Comparison of ENCODE assay signal across 23 cellular contexts in the genomic region with DNA sequence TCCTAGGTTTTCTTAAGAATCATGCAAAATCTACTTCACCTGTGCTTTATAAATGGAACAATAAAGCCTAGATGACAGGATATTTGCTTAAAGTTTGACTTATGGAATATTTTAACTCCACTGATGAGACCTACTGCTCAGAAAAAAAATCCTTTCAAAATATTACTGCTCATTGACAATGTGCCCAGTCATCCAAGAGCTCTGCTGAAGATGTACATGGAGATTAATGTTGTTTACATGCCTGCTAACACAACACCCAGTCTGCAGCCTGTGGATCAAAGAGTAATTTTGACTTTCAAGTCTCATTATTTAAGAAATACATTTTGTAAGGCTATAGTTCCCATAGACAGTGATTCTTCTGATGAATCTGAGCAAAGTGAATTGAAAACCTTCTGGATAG.
DNase-seq lines count a peak whose midpoint lies in the region; ATAC-seq, FAIRE-seq and TF ChIP-seq lines count a peak whose summit lies in the region.
"Had no signal": no experiment of that assay in that cellular context is flagged by ENCODE, and none has a peak within 500 bp of the region (broad histone marks: within the 10 kb centered on the region; RNA-seq: fewer than 3 reads in every experiment).

No MANE protein-coding gene starts in this region.

- H3K4me3 ChIP-seq in K562 (no peak overlapping the region), hepatocyte (no peak overlapping the region), trophoblast cell (ENCODE audit: low read depth, low read length) (no peak overlapping the region), lower leg skin (ENCODE audit: low read depth, poor library complexity, severe bottlenecking) (no peak overlapping the region)
- H3K4me3 ChIP-seq: A549; BLaER1 treated with 17β-estradiol and CSF1 and Interleukin-3, amounts not matched to agents 10 nM and 100 nM had no signal

- peak; percentile 80 for ATAC-seq in K562
- ATAC-seq: A549; CD8-positive, alpha-beta T cell had no signal

- H3K4me1 ChIP-seq in K562 (replicated peaks in 1 of 2; ENCODE audit: control insufficient read depth in 2 of 2, insufficient read depth in 2 of 2, low read length in 2 of 2): peaks cover 0 to 2% of the 10 kb centered on the region in 2 experiments; a peak in 1 of 5 replicates
- H3K4me1 ChIP-seq in hepatocyte (ENCODE audit: insufficient read depth): no peaks in the 10 kb centered on the region
- no peaks in the 10 kb centered on the region for H3K4me1 ChIP-seq in trophoblast cell (ENCODE audit: control insufficient read depth in 1 of 2, insufficient read depth in 2 of 2, low read length in 2 of 2)
- H3K4me1 ChIP-seq: A549; BLaER1 treated with 17β-estradiol and CSF1 and Interleukin-3, amounts not matched to agents 10 nM and 100 nM; Caco-2 had no signal

- no peak overlapping the region for H4K8ac ChIP-seq in trophoblast cell (ENCODE audit: low read depth, low read length)

- H3K4me2 ChIP-seq in K562 (ENCODE audit: insufficient read depth, low read length): no peak overlapping the region
- no peak overlapping the region for H3K4me2 ChIP-seq in hepatocyte
- no peak overlapping the region for H3K4me2 ChIP-seq in trophoblast cell (ENCODE audit: low read length)
- H3K4me2 ChIP-seq: A549; BLaER1 treated with 17β-estradiol and CSF1 and Interleukin-3, amounts not matched to agents 10 nM and 100 nM had no signal

- TF ChIP-seq EP300 in K562 (IDR thresholded peaks at IDR 0.05; ENCODE audit: low read length): no peak

- intact Hi-C loops in K562 (cut with micrococcal nuclease): no loop called here
- intact Hi-C loops in lower leg skin (cut with DNase I; ENCODE audit: low total_unique reads): no loop called here

- H3K9me2 ChIP-seq in hepatocyte (replicated peaks; ENCODE audit: insufficient read depth): no peaks in the 10 kb centered on the region

- no peak overlapping the region for H3K4ac ChIP-seq in trophoblast cell (ENCODE audit: low read depth, low read length)

- in situ Hi-C loops in K562 (cut with MboI): no loop called here

- H3K23ac ChIP-seq in trophoblast cell (ENCODE audit: low read length): no peak overlapping the region

- no peak overlapping the region for H4K91ac ChIP-seq in trophoblast cell (ENCODE audit: low read depth, low read length)

- TF ChIP-seq RAD21 in K562 (CRISPR knock-in tag; conservative IDR thresholded peaks at IDR 0.05 in 1 of 2, IDR thresholded peaks at IDR 0.05 in 1 of 2): no peak

- H3K14ac ChIP-seq in trophoblast cell (ENCODE audit: low read length): no peak overlapping the region

- no peaks in the 10 kb centered on the region for H3K36me3 ChIP-seq in K562 (ENCODE audit: control insufficient read depth, insufficient read depth, low read length)
- H3K36me3 ChIP-seq in hepatocyte (replicated peaks; ENCODE audit: insufficient read depth, low read depth): no peaks in the 10 kb centered on the region
- no peaks in the 10 kb centered on the region for H3K36me3 ChIP-seq in trophoblast cell (ENCODE audit: control insufficient read depth in 1 of 2, insufficient read depth in 2 of 2, low read length in 2 of 2)
- H3K36me3 ChIP-seq: BLaER1 treated with 17β-estradiol and CSF1 and Interleukin-3, amounts not matched to agents 10 nM and 100 nM had no signal

- DNase-seq in H54 (ENCODE audit: insufficient read length, low spot score) (no peak), OCI-M1 (lab: John Stamatoyannopoulos, UW) (peak; percentile 51), K562 (ENCODE audit: extremely low read depth in 1 of 4, low spot score in 3 of 4) (no peak), HUDEP-2 (lab: John Stamatoyannopoulos, UW; ENCODE audit: unreplicated experiment in 76 of 76) (no peak), hepatocyte (ENCODE audit: low spot score) (no peak), trophoblast cell (no peak), lower leg skin (ENCODE audit: low spot score in 2 of 2) (no peak)
- DNase-seq: AML-193; Caco-2; Calu3; CD4-positive, alpha-beta T cell; CD8-positive, alpha-beta T cell; DMS79 treated with DMSO at 0.1 percent for 48 hours; GF-D8 had no signal

- H2AFZ ChIP-seq in K562 (ENCODE audit: low read depth, low read length) (no peak overlapping the region), hepatocyte (no peak overlapping the region), trophoblast cell (ENCODE audit: insufficient read depth, low read length, poor library complexity) (no peak overlapping the region)

- H3K9me3 ChIP-seq in K562 (replicated peaks; ENCODE audit: control insufficient read depth, insufficient read depth, low read depth, low read length) (no peaks in the 10 kb centered on the region), hepatocyte (ENCODE audit: low read depth) (no peaks in the 10 kb centered on the region), trophoblast cell (ENCODE audit: insufficient read depth, low read depth, low read length) (no peaks in the 10 kb centered on the region)
- H3K9me3 ChIP-seq: A549; BLaER1 treated with 17β-estradiol and CSF1 and Interleukin-3, amounts not matched to agents 10 nM and 100 nM; Caco-2 had no signal

- no peak overlapping the region for H2AK5ac ChIP-seq in trophoblast cell (ENCODE audit: low read length)

- no peak overlapping the region for H2BK120ac ChIP-seq in trophoblast cell (ENCODE audit: insufficient read depth, low read length, poor library complexity)

- POLR2A ChIA-PET in K562 (lab: Yijun Ruan, JAX): no interaction called here

- H3K79me2 ChIP-seq in K562 (ENCODE audit: control insufficient read depth, insufficient read depth, low read length): no peaks in the 10 kb centered on the region; the same call in 2 of the 3 replicates
- H3K79me2 ChIP-seq in hepatocyte: no peaks in the 10 kb centered on the region
- no peaks in the 10 kb centered on the region for H3K79me2 ChIP-seq in trophoblast cell (ENCODE audit: control insufficient read depth, insufficient read depth, low read length, poor library complexity)

- no peaks in the 10 kb centered on the region for H3K9me1 ChIP-seq in K562 (ENCODE audit: control insufficient read depth, insufficient read depth, low read length)

- H3K79me1 ChIP-seq in trophoblast cell (ENCODE audit: low read length): no peaks in the 10 kb centered on the region

- CTCF ChIA-PET in K562 (lab: Yijun Ruan, JAX; ENCODE audit: low intra/inter-chr PET ratio): no interaction called here

- H4K20me1 ChIP-seq in K562 (replicated peaks; ENCODE audit: control insufficient read depth, insufficient read depth, low read length) (no peaks in the 10 kb centered on the region), hepatocyte (ENCODE audit: insufficient read depth, poor library complexity, severe bottlenecking) (no peaks in the 10 kb centered on the region)
- H4K20me1 ChIP-seq: BLaER1 treated with 17β-estradiol and CSF1 and Interleukin-3, amounts not matched to agents 10 nM and 100 nM had no signal

- BruUV-seq in K562 (replicated peaks; lab: Mats Ljungman, UMichigan): no TSS peak

- H3K27ac ChIP-seq in K562 (ENCODE audit: extremely low read depth, low read depth, low read length): peak overlapping the region; percentile 65
- H3K27ac ChIP-seq in hepatocyte: no peak overlapping the region
- no peak overlapping the region for H3K27ac ChIP-seq in trophoblast cell (ENCODE audit: low read depth, low read length)
- H3K27ac ChIP-seq: 22Rv1; A549; BLaER1 treated with 17β-estradiol and CSF1 and Interleukin-3, amounts not matched to agents 10 nM and 100 nM; C4-2B had no signal

- FAIRE-seq in H54 (lab: Jason Lieb, UNC) (peak; percentile 23), K562 (lab: Jason Lieb, UNC) (no peak), endometrium (lab: Jason Lieb, UNC) (peak; percentile 4)
- FAIRE-seq: A549, D721Med, G401.6, GM12891, GM19239 had no signal

- no peak overlapping the region for H3K18ac ChIP-seq in trophoblast cell (ENCODE audit: low read length)

- H2BK12ac ChIP-seq in trophoblast cell (ENCODE audit: low read length): no peak overlapping the region

- TF ChIP-seq POLR2A in H54 (IDR thresholded peaks at IDR 0.05; ENCODE audit: low read depth, low read length) (no peak), K562 (conservative IDR thresholded peaks at IDR 0.05) (no peak), lower leg skin (IDR thresholded peaks at IDR 0.05) (no peak)

- no peaks in the 10 kb centered on the region for H3K27me3 ChIP-seq in K562 (ENCODE audit: control insufficient read depth in 2 of 2, insufficient read depth in 2 of 2, low read length in 2 of 2)
- no peaks in the 10 kb centered on the region for H3K27me3 ChIP-seq in hepatocyte
- H3K27me3 ChIP-seq in trophoblast cell (ENCODE audit: insufficient read depth, low read length): no peaks in the 10 kb centered on the region
- H3K27me3 ChIP-seq: BLaER1 treated with 17β-estradiol and CSF1 and Interleukin-3, amounts not matched to agents 10 nM and 100 nM had no signal

- no peak overlapping the region for H3K9ac ChIP-seq in K562 (ENCODE audit: insufficient read depth in 1 of 2, low read depth in 2 of 2, low read length in 2 of 2)
- no peak overlapping the region for H3K9ac ChIP-seq in trophoblast cell (ENCODE audit: low read length)
- H3K9ac ChIP-seq: BLaER1 treated with 17β-estradiol and CSF1 and Interleukin-3, amounts not matched to agents 10 nM and 100 nM had no signal

- H2BK5ac ChIP-seq in trophoblast cell (ENCODE audit: low read depth, low read length, poor library complexity): no peak overlapping the region

- H4K12ac ChIP-seq in trophoblast cell (ENCODE audit: low read depth, low read length): no peak overlapping the region

- TF ChIP-seq CTCF in K562 (IDR thresholded peaks at IDR 0.05 in 2 of 3, conservative IDR thresholded peaks at IDR 0.05 in 1 of 3; ENCODE audit: insufficient read depth in 2 of 3, low read depth in 1 of 3, low read length in 3 of 3): no peak
- TF ChIP-seq CTCF in hepatocyte (IDR thresholded peaks at IDR 0.05; ENCODE audit: poor library complexity): no peak
- TF ChIP-seq CTCF in lower leg skin (IDR thresholded peaks at IDR 0.05): no peak

TF ChIP-seq in K562, 482 proteins besides CTCF, POLR2A, EP300 and RAD21 (continues in another document):
- TF ChIP-seq MYNN (IDR thresholded peaks at IDR 0.05) (0 out of 2 replicates have a peak, but pooled peaks have one; percentile 17), MYNN (CRISPR knock-in tag; IDR thresholded peaks at IDR 0.05) (no peak), UBTF (IDR thresholded peaks at IDR 0.05; ENCODE audit: borderline replicate concordance in 1 of 2, low read depth in 2 of 2, low read length in 2 of 2) (no peak)
